ENCODE assay signal across 1 cellular context in the genomic region with DNA sequence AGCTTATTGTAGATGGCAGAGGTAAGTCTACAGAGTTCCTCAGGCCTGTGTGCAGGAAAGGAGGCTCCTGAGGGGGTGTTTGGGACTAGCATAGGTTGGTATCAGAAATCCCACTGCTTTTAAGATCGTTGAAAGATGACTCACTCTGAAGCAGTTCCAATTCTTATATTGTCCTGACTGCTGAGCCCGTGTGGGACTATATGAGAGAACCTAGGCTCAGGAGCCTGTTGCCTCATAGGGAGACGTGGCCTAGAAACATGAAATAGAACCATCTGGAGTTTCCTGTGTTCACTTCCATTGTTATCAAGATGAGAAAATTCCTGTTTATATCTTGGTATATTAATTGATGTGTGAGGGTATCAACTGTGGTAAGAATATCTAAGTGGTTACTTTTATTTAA.
TF ChIP-seq lines count a peak whose summit lies in the region.

No MANE protein-coding gene starts in this region.

TF ChIP-seq in SK-N-SH treated with all-trans-retinoic acid at 6 μM for 48 hours, 23 proteins besides CTCF, POLR2A, EP300 and RAD21 (continued from another document):
- TF ChIP-seq TSHZ2 (CRISPR knock-in tag; IDR thresholded peaks at IDR 0.05), result no peak
- TF ChIP-seq PPARA (CRISPR knock-in tag; IDR thresholded peaks at IDR 0.05; ENCODE audit: borderline replicate concordance), result no peak
- TF ChIP-seq ZC3H10 (CRISPR knock-in tag; IDR thresholded peaks at IDR 0.05), result no peak
- TF ChIP-seq TOX (CRISPR knock-in tag; IDR thresholded peaks at IDR 0.05; ENCODE audit: borderline replicate concordance), result no peak
- TF ChIP-seq RARB (CRISPR knock-in tag; IDR thresholded peaks at IDR 0.05), result no peak
- no peak for TF ChIP-seq ESRRG (CRISPR knock-in tag; IDR thresholded peaks at IDR 0.05)
- no peak for TF ChIP-seq ZNF8 (CRISPR knock-in tag; IDR thresholded peaks at IDR 0.05)
- no peak for TF ChIP-seq BACH2 (CRISPR knock-in tag; IDR thresholded peaks at IDR 0.05; ENCODE audit: borderline replicate concordance)
- TF ChIP-seq OSR1 (CRISPR knock-in tag; IDR thresholded peaks at IDR 0.05), result no peak
- TF ChIP-seq CSRNP3 (CRISPR knock-in tag; IDR thresholded peaks at IDR 0.05), result no peak
- no peak for TF ChIP-seq ARNTL (CRISPR knock-in tag; IDR thresholded peaks at IDR 0.05; ENCODE audit: borderline replicate concordance, low read depth)
- TF ChIP-seq, protein P1, sequence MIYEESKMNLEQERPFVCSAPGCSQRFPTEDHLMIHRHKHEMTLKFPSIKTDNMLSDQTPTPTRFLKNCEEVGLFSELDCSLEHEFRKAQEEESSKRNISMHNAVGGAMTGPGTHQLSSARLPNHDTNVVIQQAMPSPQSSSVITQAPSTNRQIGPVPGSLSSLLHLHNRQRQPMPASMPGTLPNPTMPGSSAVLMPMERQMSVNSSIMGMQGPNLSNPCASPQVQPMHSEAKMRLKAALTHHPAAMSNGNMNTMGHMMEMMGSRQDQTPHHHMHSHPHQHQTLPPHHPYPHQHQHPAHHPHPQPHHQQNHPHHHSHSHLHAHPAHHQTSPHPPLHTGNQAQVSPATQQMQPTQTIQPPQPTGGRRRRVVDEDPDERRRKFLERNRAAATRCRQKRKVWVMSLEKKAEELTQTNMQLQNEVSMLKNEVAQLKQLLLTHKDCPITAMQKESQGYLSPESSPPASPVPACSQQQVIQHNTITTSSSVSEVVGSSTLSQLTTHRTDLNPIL (CRISPR knock-in tag; IDR thresholded peaks at IDR 0.05; ENCODE audit: low read depth), result no peak
- no peak for TF ChIP-seq ISL1 (CRISPR knock-in tag; IDR thresholded peaks at IDR 0.05)
- TF ChIP-seq CSDC2 (CRISPR knock-in tag; IDR thresholded peaks at IDR 0.05), result no peak
- TF ChIP-seq TCF4 (CRISPR knock-in tag; IDR thresholded peaks at IDR 0.05; ENCODE audit: borderline replicate concordance), result no peak
